Comparison of ENCODE assay signal across 14 cellular contexts in genomic region chr7:37248396-37248836, GRCh38.
DNase-seq lines count a peak whose midpoint lies in the region; ATAC-seq, FAIRE-seq and TF ChIP-seq lines count a peak whose summit lies in the region.
"Had no signal": no experiment of that assay in that cellular context is flagged by ENCODE, and none has a peak within 500 bp of the region (broad histone marks: within the 10 kb centered on the region; RNA-seq: fewer than 3 reads in every experiment).

No MANE protein-coding gene starts in this region.

- DNase-seq in dorsolateral prefrontal cortex (no peak), iPS-NIHi7 (ENCODE audit: extremely low spot score) (peak; percentile 78), psoas muscle (peak; percentile 21 to 67), GM19239 (ENCODE audit: insufficient read length, low spot score) (no peak), posterior vena cava (ENCODE audit: low spot score) (no peak)
- DNase-seq: activated CD4-positive, alpha-beta memory T cell treated with anti-CD3 and anti-CD28 coated beads for 36 hours; DMS153; effector CD4-positive, alpha-beta T cell; NCI-H2029 treated with DMSO at 0.1 percent for 48 hours; SHP77 had no signal

- peaks cover 24% of the 10 kb centered on the region for H3K4me1 ChIP-seq in HUES6 (ENCODE audit: control insufficient read depth, insufficient read depth, low read length)
- H3K4me1 ChIP-seq in psoas muscle: no peaks in the 10 kb centered on the region
- H3K4me1 ChIP-seq: ascending aorta had no signal

- intact Hi-C loops in dorsolateral prefrontal cortex (cut with DNase I): no loop called here
- intact Hi-C loops in psoas muscle (cut with DNase I): no loop called here
- intact Hi-C loops in posterior vena cava (cut with DNase I): no loop called here

- peaks cover 2% of the 10 kb centered on the region; the same call in 1 of the 2 replicates for H3K9me3 ChIP-seq in HUES6 (ENCODE audit: control insufficient read depth, insufficient read depth, low read depth, low read length)
- H3K9me3 ChIP-seq in psoas muscle: no peaks in the 10 kb centered on the region
- H3K9me3 ChIP-seq: ascending aorta had no signal

- H3K27ac ChIP-seq in HUES6 (ENCODE audit: low read depth, low read length): peak overlapping the region; percentile 95
- H3K27ac ChIP-seq in dorsolateral prefrontal cortex: peak overlapping the region; percentile 19 to 100 (median 92)
- H3K27ac ChIP-seq in psoas muscle: no peak overlapping the region
- H3K27ac ChIP-seq: ascending aorta had no signal

- FAIRE-seq in GM19239 (lab: Jason Lieb, UNC): no peak

- peak overlapping the region; percentile 73 for H3K9ac ChIP-seq in HUES6 (ENCODE audit: low read length)

- H3K4me3 ChIP-seq in HUES6 (ENCODE audit: low read depth, low read length): peak overlapping the region; percentile 38
- no peak overlapping the region for H3K4me3 ChIP-seq in dorsolateral prefrontal cortex
- no peak overlapping the region for H3K4me3 ChIP-seq in psoas muscle
- H3K4me3 ChIP-seq: ascending aorta had no signal

- H3K36me3 ChIP-seq in HUES6 (ENCODE audit: control insufficient read depth, insufficient read depth, low read length) (no peaks in the 10 kb centered on the region), psoas muscle (ENCODE audit: insufficient read depth in 1 of 2, low read depth in 1 of 2) (no peaks in the 10 kb centered on the region)
- H3K36me3 ChIP-seq: ascending aorta had no signal

- no peaks in the 10 kb centered on the region for H3K27me3 ChIP-seq in HUES6 (ENCODE audit: control insufficient read depth, insufficient read depth, low read length)
- no peaks in the 10 kb centered on the region for H3K27me3 ChIP-seq in dorsolateral prefrontal cortex
- no peaks in the 10 kb centered on the region for H3K27me3 ChIP-seq in psoas muscle (ENCODE audit: insufficient read depth in 3 of 3, low read length in 2 of 3)
- H3K27me3 ChIP-seq: ascending aorta had no signal

- ATAC-seq in psoas muscle (peak in 2 of 4 donors; percentile 53 to 58), GM19035 (IDR thresholded peaks at IDR 0.05; ENCODE audit: unreplicated experiment) (no peak), GM19324 (IDR thresholded peaks at IDR 0.05; ENCODE audit: low FRiP score, unreplicated experiment) (no peak)

- no peak for TF ChIP-seq CTCF in dorsolateral prefrontal cortex (IDR thresholded peaks at IDR 0.05 in 54 of 56, conservative IDR thresholded peaks at IDR 0.05 in 2 of 56; ENCODE audit: low read depth in 1 of 56, partially characterized antibody in 56 of 56)
- no peak for TF ChIP-seq CTCF in psoas muscle (IDR thresholded peaks at IDR 0.05)

- 48 to 50% (median 49%) methylated on average over 3 of the region's 3 CpGs for WGBS in psoas muscle, 3 donors

Comparison
In these comparisons a context has a peak if more than half of its experiments do, and no peak if none do; other contexts are left out.
1. DNase-seq: peak in iPS-NIHi7 (single experiment) and psoas muscle (2 of 2); none in dorsolateral prefrontal cortex (0 of 10), GM19239 (single experiment) and posterior vena cava (single experiment).